1 cellular context compared by ENCODE assay signal in genomic region chr6:116476021-116476678, GRCh38.
A peak's percentile ranks its signal among the peaks of the same experiment; 100 is the strongest.
TF ChIP-seq lines count a peak whose summit lies in the region.

No MANE protein-coding gene starts in this region.

TF ChIP-seq in GM12878, 131 proteins besides CTCF, POLR2A, EP300 and RAD21 (continued from another document and continues in another):
- TF ChIP-seq GABPA (IDR thresholded peaks at IDR 0.05; ENCODE audit: low read depth), result peak; percentile 23; the same call in 1 of the 2 replicates
- TF ChIP-seq CREM (IDR thresholded peaks at IDR 0.05; ENCODE audit: low read depth), result peak; percentile 40; the same call in 1 of the 2 replicates
- peak; percentile 36; the same call in 1 of the 2 replicates for TF ChIP-seq JUND (IDR thresholded peaks at IDR 0.05; ENCODE audit: low read depth, low read length)
- no peak for TF ChIP-seq TCF12 (IDR thresholded peaks at IDR 0.05; ENCODE audit: low read depth, low read length)
- TF ChIP-seq MYC (IDR thresholded peaks at IDR 0.05; ENCODE audit: insufficient read depth, insufficient read length, insufficient replicate concordance, low read length, severe bottlenecking), result no peak
- TF ChIP-seq LARP7 (IDR thresholded peaks at IDR 0.05), result no peak
- no peak for TF ChIP-seq TCF3 (IDR thresholded peaks at IDR 0.05; ENCODE audit: borderline replicate concordance, insufficient read depth, low read depth, low read length)
- TF ChIP-seq CBFB (IDR thresholded peaks at IDR 0.05; ENCODE audit: low read depth), result 0 out of 2 replicates have a peak, but pooled peaks have one; percentile 34
- TF ChIP-seq, protein P1, sequence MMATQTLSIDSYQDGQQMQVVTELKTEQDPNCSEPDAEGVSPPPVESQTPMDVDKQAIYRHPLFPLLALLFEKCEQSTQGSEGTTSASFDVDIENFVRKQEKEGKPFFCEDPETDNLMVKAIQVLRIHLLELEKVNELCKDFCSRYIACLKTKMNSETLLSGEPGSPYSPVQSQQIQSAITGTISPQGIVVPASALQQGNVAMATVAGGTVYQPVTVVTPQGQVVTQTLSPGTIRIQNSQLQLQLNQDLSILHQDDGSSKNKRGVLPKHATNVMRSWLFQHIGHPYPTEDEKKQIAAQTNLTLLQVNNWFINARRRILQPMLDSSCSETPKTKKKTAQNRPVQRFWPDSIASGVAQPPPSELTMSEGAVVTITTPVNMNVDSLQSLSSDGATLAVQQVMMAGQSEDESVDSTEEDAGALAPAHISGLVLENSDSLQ (IDR thresholded peaks at IDR 0.05), result 0 out of 2 replicates have a peak, but pooled peaks have one; percentile 17
- peak; percentile 29; a peak in 1 of 4 replicates for TF ChIP-seq BHLHE40 (IDR thresholded peaks at IDR 0.05; ENCODE audit: borderline replicate concordance in 1 of 2, low read depth in 2 of 2, low read length in 1 of 2)
- TF ChIP-seq BMI1 (IDR thresholded peaks at IDR 0.05; ENCODE audit: borderline replicate concordance), result peak; percentile 71; the same call in 1 of the 2 replicates
- TF ChIP-seq, protein P2, sequence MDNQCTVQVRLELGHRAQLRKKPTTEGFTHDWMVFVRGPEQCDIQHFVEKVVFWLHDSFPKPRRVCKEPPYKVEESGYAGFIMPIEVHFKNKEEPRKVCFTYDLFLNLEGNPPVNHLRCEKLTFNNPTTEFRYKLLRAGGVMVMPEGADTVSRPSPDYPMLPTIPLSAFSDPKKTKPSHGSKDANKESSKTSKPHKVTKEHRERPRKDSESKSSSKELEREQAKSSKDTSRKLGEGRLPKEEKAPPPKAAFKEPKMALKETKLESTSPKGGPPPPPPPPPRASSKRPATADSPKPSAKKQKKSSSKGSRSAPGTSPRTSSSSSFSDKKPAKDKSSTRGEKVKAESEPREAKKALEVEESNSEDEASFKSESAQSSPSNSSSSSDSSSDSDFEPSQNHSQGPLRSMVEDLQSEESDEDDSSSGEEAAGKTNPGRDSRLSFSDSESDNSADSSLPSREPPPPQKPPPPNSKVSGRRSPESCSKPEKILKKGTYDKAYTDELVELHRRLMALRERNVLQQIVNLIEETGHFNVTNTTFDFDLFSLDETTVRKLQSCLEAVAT (IDR thresholded peaks at IDR 0.05), result 0 out of 2 replicates have a peak, but pooled peaks have one; percentile 56
- TF ChIP-seq, protein P3, sequence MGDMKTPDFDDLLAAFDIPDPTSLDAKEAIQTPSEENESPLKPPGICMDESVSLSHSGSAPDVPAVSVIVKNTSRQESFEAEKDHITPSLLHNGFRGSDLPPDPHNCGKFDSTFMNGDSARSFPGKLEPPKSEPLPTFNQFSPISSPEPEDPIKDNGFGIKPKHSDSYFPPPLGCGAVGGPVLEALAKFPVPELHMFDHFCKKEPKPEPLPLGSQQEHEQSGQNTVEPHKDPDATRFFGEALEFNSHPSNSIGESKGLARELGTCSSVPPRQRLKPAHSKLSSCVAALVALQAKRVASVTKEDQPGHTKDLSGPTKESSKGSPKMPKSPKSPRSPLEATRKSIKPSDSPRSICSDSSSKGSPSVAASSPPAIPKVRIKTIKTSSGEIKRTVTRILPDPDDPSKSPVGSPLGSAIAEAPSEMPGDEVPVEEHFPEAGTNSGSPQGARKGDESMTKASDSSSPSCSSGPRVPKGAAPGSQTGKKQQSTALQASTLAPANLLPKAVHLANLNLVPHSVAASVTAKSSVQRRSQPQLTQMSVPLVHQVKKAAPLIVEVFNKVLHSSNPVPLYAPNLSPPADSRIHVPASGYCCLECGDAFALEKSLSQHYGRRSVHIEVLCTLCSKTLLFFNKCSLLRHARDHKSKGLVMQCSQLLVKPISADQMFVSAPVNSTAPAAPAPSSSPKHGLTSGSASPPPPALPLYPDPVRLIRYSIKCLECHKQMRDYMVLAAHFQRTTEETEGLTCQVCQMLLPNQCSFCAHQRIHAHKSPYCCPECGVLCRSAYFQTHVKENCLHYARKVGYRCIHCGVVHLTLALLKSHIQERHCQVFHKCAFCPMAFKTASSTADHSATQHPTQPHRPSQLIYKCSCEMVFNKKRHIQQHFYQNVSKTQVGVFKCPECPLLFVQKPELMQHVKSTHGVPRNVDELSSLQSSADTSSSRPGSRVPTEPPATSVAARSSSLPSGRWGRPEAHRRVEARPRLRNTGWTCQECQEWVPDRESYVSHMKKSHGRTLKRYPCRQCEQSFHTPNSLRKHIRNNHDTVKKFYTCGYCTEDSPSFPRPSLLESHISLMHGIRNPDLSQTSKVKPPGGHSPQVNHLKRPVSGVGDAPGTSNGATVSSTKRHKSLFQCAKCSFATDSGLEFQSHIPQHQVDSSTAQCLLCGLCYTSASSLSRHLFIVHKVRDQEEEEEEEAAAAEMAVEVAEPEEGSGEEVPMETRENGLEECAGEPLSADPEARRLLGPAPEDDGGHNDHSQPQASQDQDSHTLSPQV (IDR thresholded peaks at IDR 0.05), result no peak
- TF ChIP-seq BCL3 (IDR thresholded peaks at IDR 0.05; ENCODE audit: borderline replicate concordance, insufficient read depth, low read depth, low read length, poor library complexity, severe bottlenecking), result no peak
- no peak for TF ChIP-seq PAX8 (IDR thresholded peaks at IDR 0.05)
- TF ChIP-seq TCF7 (IDR thresholded peaks at IDR 0.05; ENCODE audit: borderline replicate concordance), result no peak
- peak; percentile 74; the same call in 1 of the 2 replicates for TF ChIP-seq NFIC (IDR thresholded peaks at IDR 0.05; ENCODE audit: low read depth, low read length)
- TF ChIP-seq WRNIP1 (IDR thresholded peaks at IDR 0.05; ENCODE audit: borderline replicate concordance, low read depth, low read length), result no peak
- peak; percentile 52; the same call in 1 of the 2 replicates for TF ChIP-seq PAX5 (IDR thresholded peaks at IDR 0.05; ENCODE audit: borderline replicate concordance, low read depth, low read length)
- TF ChIP-seq MTA3 (IDR thresholded peaks at IDR 0.05; ENCODE audit: borderline replicate concordance, low read length), result peak; percentile 64; the same call in 1 of the 2 replicates
- TF ChIP-seq RELB (IDR thresholded peaks at IDR 0.05; ENCODE audit: low read depth), result peak; percentile 63; the same call in 1 of the 2 replicates
- TF ChIP-seq SMARCA5 (IDR thresholded peaks at IDR 0.05), result no peak
- peak; percentile 63 to 79; a peak in 2 of 4 replicates for TF ChIP-seq IKZF2 (IDR thresholded peaks at IDR 0.05)
- peak; percentile 14 for TF ChIP-seq MEF2B (IDR thresholded peaks at IDR 0.05; ENCODE audit: partially characterized antibody, poor library complexity, severe bottlenecking)
- TF ChIP-seq ZZZ3 (IDR thresholded peaks at IDR 0.05; ENCODE audit: control insufficient read depth, insufficient read length, low read depth), result no peak
- TF ChIP-seq SPI1 (IDR thresholded peaks at IDR 0.05; ENCODE audit: borderline replicate concordance, insufficient read depth, low read depth, low read length), result peak; percentile 90
- TF ChIP-seq RUNX3 (IDR thresholded peaks at IDR 0.05; ENCODE audit: low read length), result peak; percentile 85
- no peak for TF ChIP-seq PBX3 (IDR thresholded peaks at IDR 0.05; ENCODE audit: insufficient replicate concordance, low read depth, low read length)
- TF ChIP-seq KAT2A (conservative IDR thresholded peaks at IDR 0.05; ENCODE audit: control insufficient read depth, low read depth, low read length), result no peak
- no peak for TF ChIP-seq ZSCAN29 (IDR thresholded peaks at IDR 0.05)
- no peak for TF ChIP-seq ZBTB11 (CRISPR knock-in tag; IDR thresholded peaks at IDR 0.05)
- TF ChIP-seq HCFC1 (IDR thresholded peaks at IDR 0.05; ENCODE audit: low read length), result no peak
- no peak for TF ChIP-seq MAX (IDR thresholded peaks at IDR 0.05; ENCODE audit: low read depth, low read length)
- TF ChIP-seq SRF (IDR thresholded peaks at IDR 0.05; ENCODE audit: low read depth in 2 of 2, low read length in 2 of 2), result peak in 1 of 2 experiments; percentile 29; a peak in 1 of 4 replicates
- TF ChIP-seq EGR1 (IDR thresholded peaks at IDR 0.05; ENCODE audit: borderline replicate concordance in 1 of 2, low read depth in 2 of 2, low read length in 2 of 2), result 0 out of 3 replicates have a peak, but pooled peaks of 1 of the 2 experiments have one; percentile 33
- TF ChIP-seq SREBF1 (IDR thresholded peaks at IDR 0.05; ENCODE audit: low read length), result peak; percentile 61; the same call in 1 of the 2 replicates
- TF ChIP-seq IKZF1 (conservative IDR thresholded peaks at IDR 0.05), result peak; percentile 81
- TF ChIP-seq SMAD1 (IDR thresholded peaks at IDR 0.05; ENCODE audit: low read depth, partially characterized antibody), result no peak
- TF ChIP-seq RB1 (IDR thresholded peaks at IDR 0.05; ENCODE audit: borderline replicate concordance), result no peak
- TF ChIP-seq ZNF384 (IDR thresholded peaks at IDR 0.05; ENCODE audit: borderline replicate concordance, low read depth, low read length), result 0 out of 2 replicates have a peak, but pooled peaks have one; percentile 36
- TF ChIP-seq ZNF217 (IDR thresholded peaks at IDR 0.05), result peak; percentile 93
- TF ChIP-seq MEF2A (IDR thresholded peaks at IDR 0.05; ENCODE audit: insufficient read depth, low read depth, low read length), result peak; percentile 71
- TF ChIP-seq ZNF622 (IDR thresholded peaks at IDR 0.05), result no peak
- peak; percentile 76; the same call in 1 of the 2 replicates for TF ChIP-seq FOXM1 (IDR thresholded peaks at IDR 0.05; ENCODE audit: low read depth, low read length)
- TF ChIP-seq RBBP5 (conservative IDR thresholded peaks at IDR 0.05), result no peak
- TF ChIP-seq ATF7 (IDR thresholded peaks at IDR 0.05; ENCODE audit: low read depth), result peak; percentile 79
- TF ChIP-seq MTA2 (IDR thresholded peaks at IDR 0.05; ENCODE audit: low read depth), result peak; percentile 66
- 0 out of 2 replicates have a peak, but pooled peaks have one; percentile 39 for TF ChIP-seq EED (IDR thresholded peaks at IDR 0.05; ENCODE audit: low read depth)
- 0 out of 4 replicates have a peak, but pooled peaks of 1 of the 2 experiments have one; percentile 24 for TF ChIP-seq CEBPB (IDR thresholded peaks at IDR 0.05; ENCODE audit: borderline replicate concordance in 1 of 2, low read depth in 2 of 2, low read length in 2 of 2)
- peak; percentile 90 for TF ChIP-seq JUNB (IDR thresholded peaks at IDR 0.05)
- TF ChIP-seq BRCA1 (IDR thresholded peaks at IDR 0.05; ENCODE audit: low read depth, low read length), result no peak
- peak; percentile 83; the same call in 1 of the 2 replicates for TF ChIP-seq NBN (IDR thresholded peaks at IDR 0.05)
- peak; percentile 39; the same call in 1 of the 2 replicates for TF ChIP-seq BCL11A (IDR thresholded peaks at IDR 0.05; ENCODE audit: low read depth, low read length)
- TF ChIP-seq ETV6 (conservative IDR thresholded peaks at IDR 0.05 in 1 of 2, IDR thresholded peaks at IDR 0.05 in 1 of 2; ENCODE audit: borderline replicate concordance in 1 of 2, low read depth in 1 of 2), result peak in 1 of 2 experiments; percentile 99; a peak in 2 of 4 replicates
- TF ChIP-seq CBX3 (IDR thresholded peaks at IDR 0.05; ENCODE audit: borderline replicate concordance, low read depth), result no peak
- peak; percentile 87 for TF ChIP-seq IRF4 (IDR thresholded peaks at IDR 0.05; ENCODE audit: low read depth, low read length)
- TF ChIP-seq DPF2 (IDR thresholded peaks at IDR 0.05), result peak; percentile 53; the same call in 1 of the 2 replicates
